In the genomic region with DNA sequence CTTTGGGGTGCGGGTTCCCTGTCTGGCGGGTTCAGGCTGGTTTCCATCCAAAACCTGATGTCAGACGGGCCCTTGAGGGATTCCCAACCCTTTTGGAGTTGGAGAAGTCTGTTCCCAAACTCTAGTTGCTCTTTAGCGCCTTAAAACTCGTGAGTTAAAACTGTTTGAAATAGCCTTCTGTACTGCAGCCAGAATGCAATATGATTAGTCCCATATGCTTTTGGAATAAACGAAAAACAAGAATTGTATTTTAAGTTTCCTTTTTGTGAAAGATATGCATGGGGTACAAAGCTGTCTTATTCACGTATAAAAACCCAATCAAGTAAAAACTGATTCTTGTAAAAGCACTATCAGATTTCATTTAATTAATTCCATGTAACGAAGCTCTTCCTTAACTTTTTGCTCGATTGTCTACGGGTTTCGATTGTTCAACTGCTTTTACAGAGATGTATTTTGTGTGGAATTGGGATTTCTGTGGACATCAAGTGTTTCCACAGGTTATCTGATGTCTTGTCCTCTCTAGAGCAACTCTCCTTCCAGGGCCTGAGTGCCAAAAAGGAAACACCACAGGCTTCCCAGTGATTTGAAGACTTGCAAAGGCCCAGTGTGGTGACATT, we compare ENCODE assay signal across 9 cellular contexts. TPM values are rescaled to one million over a fixed set of nuclear protein-coding genes. Genes with fewer than 3 reads are reported as not detected.
DNase-seq lines count a peak whose midpoint lies in the region; ATAC-seq and TF ChIP-seq lines count a peak whose summit lies in the region.
"Had no signal": no experiment of that assay in that cellular context is flagged by ENCODE, and none has a peak within 500 bp of the region (broad histone marks: within the 10 kb centered on the region; RNA-seq: fewer than 3 reads in every experiment).

No MANE protein-coding gene starts in this region.

- H3K27ac Mint-ChIP-seq in activated naive CD4-positive, alpha-beta T cell treated with anti-CD3 and anti-CD28 coated beads for 36 hours, result no peak overlapping the region

- no peak overlapping the region for H3K23ac ChIP-seq in mesenchymal stem cell (ENCODE audit: low read length in 2 of 2)

- H3K4me1 Mint-ChIP-seq in activated naive CD4-positive, alpha-beta T cell treated with anti-CD3 and anti-CD28 coated beads for 36 hours (ENCODE audit: low read depth), result peaks cover 24% of the 10 kb centered on the region

- CTCF ChIA-PET in activated naive CD4-positive, alpha-beta T cell treated with anti-CD3 and anti-CD28 coated beads for 36 hours (lab: Charles Lee), result interaction anchor here (0.7 to 1.4 kb wide), 2 partner anchors 14 to 94 kb away, joined by 3 to 4 read pairs; no protein-coding TSS in a partner anchor

- no peaks in the 10 kb centered on the region for H3K9me3 Mint-ChIP-seq in activated naive CD4-positive, alpha-beta T cell treated with anti-CD3 and anti-CD28 coated beads for 36 hours

- ATAC-seq in upper lobe of left lung (ENCODE audit: low FRiP score in 2 of 2) (no peak), GM18505 (IDR thresholded peaks at IDR 0.05; ENCODE audit: unreplicated experiment) (no peak), GM21381 (IDR thresholded peaks at IDR 0.05; ENCODE audit: unreplicated experiment) (no peak)

- no peak overlapping the region for H2AK5ac ChIP-seq in mesenchymal stem cell (ENCODE audit: low read length, severe bottlenecking)

- peak overlapping the region in 1 of 2 experiments; percentile 17 for H3K4ac ChIP-seq in mesenchymal stem cell (ENCODE audit: low read depth in 1 of 2, low read length in 2 of 2)

- H3K27ac ChIP-seq in breast epithelium, result peak overlapping the region; percentile 88 to 93
- peak overlapping the region; percentile 57 for H3K27ac ChIP-seq in mesenchymal stem cell (ENCODE audit: low read length, poor library complexity, severe bottlenecking)
- peak overlapping the region; percentile 87 to 90 (median 88) for H3K27ac ChIP-seq in upper lobe of left lung

- H4K91ac ChIP-seq in mesenchymal stem cell (ENCODE audit: low read length), result no peak overlapping the region

- peak overlapping the region; percentile 28 for H4K8ac ChIP-seq in mesenchymal stem cell (ENCODE audit: low read length)

- H3K36me3 Mint-ChIP-seq in activated naive CD4-positive, alpha-beta T cell treated with anti-CD3 and anti-CD28 coated beads for 36 hours (ENCODE audit: low read depth), result peaks cover 3% of the 10 kb centered on the region

- H3K36me3 ChIP-seq in breast epithelium (no peaks in the 10 kb centered on the region), mesenchymal stem cell (ENCODE audit: control insufficient read depth in 1 of 2, insufficient read depth in 2 of 2, low read depth in 1 of 2, low read length in 2 of 2) (no peaks in the 10 kb centered on the region), upper lobe of left lung (no peaks in the 10 kb centered on the region)

- H3K18ac ChIP-seq in mesenchymal stem cell (ENCODE audit: low read depth in 1 of 2, low read length in 2 of 2), result peak overlapping the region; percentile 18 to 62

- H3K9me3 ChIP-seq in breast epithelium (no peaks in the 10 kb centered on the region), mesenchymal stem cell (ENCODE audit: control insufficient read depth, low read length) (no peaks in the 10 kb centered on the region), upper lobe of left lung (no peaks in the 10 kb centered on the region)

- H3K14ac ChIP-seq in mesenchymal stem cell (ENCODE audit: low read length in 2 of 2), result no peak overlapping the region

- TF ChIP-seq CTCF in breast epithelium (IDR thresholded peaks at IDR 0.05) (no peak), upper lobe of left lung (IDR thresholded peaks at IDR 0.05) (no peak)

- peak overlapping the region; percentile 78 for H3K4me2 ChIP-seq in mesenchymal stem cell (ENCODE audit: low read length, poor library complexity, severe bottlenecking)

- peaks cover 3% of the 10 kb centered on the region for H3K79me1 ChIP-seq in mesenchymal stem cell (replicated peaks; ENCODE audit: low read length, poor library complexity, severe bottlenecking)

- TF ChIP-seq POLR2A in breast epithelium (IDR thresholded peaks at IDR 0.05), result no peak
- no peak for TF ChIP-seq POLR2A in upper lobe of left lung (IDR thresholded peaks at IDR 0.05)
- TF ChIP-seq POLR2A in GM18505 (IDR thresholded peaks at IDR 0.05; ENCODE audit: borderline replicate concordance, extremely low read depth, insufficient read depth, insufficient read length), result no peak

- no peak overlapping the region for H2BK15ac ChIP-seq in mesenchymal stem cell (ENCODE audit: low read depth, poor library complexity, severe bottlenecking)

- H3K4me3 ChIP-seq in breast epithelium, result peak overlapping the region; percentile 51 to 75 (median 59)
- H3K4me3 ChIP-seq in mesenchymal stem cell (ENCODE audit: insufficient read depth in 1 of 2, low read depth in 1 of 2, low read length in 2 of 2), result peak overlapping the region; percentile 68 to 77
- peak overlapping the region; percentile 25 to 64 (median 57) for H3K4me3 ChIP-seq in upper lobe of left lung

- no peak for DNase-seq in activated naive CD4-positive, alpha-beta T cell treated with anti-CD3 and anti-CD28 coated beads for 36 hours
- no peak for DNase-seq in activated naive CD4-positive, alpha-beta T cell treated with Interleukin-2 at 50 U/mL for 16 hours
- DNase-seq in breast epithelium (ENCODE audit: low spot score in 2 of 2) (no peak), mesenchymal stem cell (no peak), upper lobe of left lung (no peak), DMS114 treated with DMSO at 0.1 percent for 48 hours (lab: John Stamatoyannopoulos, UW; ENCODE audit: unreplicated experiment) (no peak)
- DNase-seq: activated CD8-positive, alpha-beta memory T cell treated with anti-CD3 and anti-CD28 coated beads, Interleukin-2, amount 50 U/mL, for 4 hours had no signal

- peaks cover 0 to 23% of the 10 kb centered on the region in 2 donors for H3K27me3 ChIP-seq in breast epithelium
- H3K27me3 ChIP-seq in mesenchymal stem cell (ENCODE audit: control insufficient read depth in 1 of 2, insufficient read depth in 1 of 2, low read length in 2 of 2), result peaks cover 0 to 3% of the 10 kb centered on the region in 2 experiments
- H3K27me3 ChIP-seq in upper lobe of left lung, result no peaks in the 10 kb centered on the region

- 0% methylated on average over 3 of the region's 11 CpGs for WGBS in mesenchymal stem cell
- WGBS in upper lobe of left lung, 2 donors, result 29 to 51% methylated on average over 9 to 11 of the region's 11 CpGs

- H3K9ac ChIP-seq in mesenchymal stem cell (ENCODE audit: low read length), result peak overlapping the region; percentile 83

- H2BK5ac ChIP-seq in mesenchymal stem cell (ENCODE audit: low read depth, low read length, poor library complexity, severe bottlenecking), result no peak overlapping the region

- H3K4me1 ChIP-seq in breast epithelium (no peaks in the 10 kb centered on the region), mesenchymal stem cell (ENCODE audit: control insufficient read depth, insufficient read depth, low read depth, low read length) (peaks cover 4% of the 10 kb centered on the region), upper lobe of left lung (peaks cover 6 to 40% (median 15%) of the 10 kb centered on the region in 4 donors)

- H2BK120ac ChIP-seq in mesenchymal stem cell (ENCODE audit: low read depth, low read length), result peak overlapping the region; percentile 19

- H2BK12ac ChIP-seq in mesenchymal stem cell (ENCODE audit: low read length in 2 of 2), result no peak overlapping the region

- no peak for TF ChIP-seq EP300 in upper lobe of left lung (IDR thresholded peaks at IDR 0.05)

- peak overlapping the region; percentile 62 for H3K4me3 Mint-ChIP-seq in activated naive CD4-positive, alpha-beta T cell treated with anti-CD3 and anti-CD28 coated beads for 36 hours

- H2AFZ ChIP-seq in mesenchymal stem cell (ENCODE audit: low read depth, low read length), result no peak overlapping the region

- H3K27me3 Mint-ChIP-seq in activated naive CD4-positive, alpha-beta T cell treated with anti-CD3 and anti-CD28 coated beads for 36 hours (ENCODE audit: low read depth), result peaks cover 4% of the 10 kb centered on the region

- intact Hi-C loops in activated naive CD4-positive, alpha-beta T cell treated with anti-CD3 and anti-CD28 coated beads for 36 hours (cut with micrococcal nuclease), result loop anchor here (10.0 kb wide), 1 partner anchor 1748 kb away; no protein-coding TSS in a partner anchor
- intact Hi-C loops in breast epithelium (cut with DNase I; ENCODE audit: low total_unique reads), result no loop called here

RNA-seq across cellular contexts. Expression of a gene that starts 49.5 kb away (rescaled TPM):
- not detected for total RNA-seq in activated naive CD4-positive, alpha-beta T cell treated with anti-CD3 and anti-CD28 coated beads for 36 hours
- total RNA-seq in breast epithelium, result under 1 TPM in 1 of 3 donors, not detected in 2; 0.98 TPM
- polyA plus RNA-seq in mesenchymal stem cell (2013, experiment 1 of 2), result 0.15 TPM
- 0.04 TPM for polyA plus RNA-seq in mesenchymal stem cell (2013, experiment 2 of 2)
- total RNA-seq in upper lobe of left lung, result 1 to 10 TPM in 1 of 6 donors, under 1 TPM in 4, not detected in 1; 0.27 to 1.5 (median 0.55) TPM
